Comparison of ENCODE assay signal across 39 cellular contexts in genomic region chr1:236100799-236101198, GRCh38.
"Had no signal": no experiment of that assay in that cellular context is flagged by ENCODE, and none has a peak within 500 bp of the region (broad histone marks: within the 10 kb centered on the region; RNA-seq: fewer than 3 reads in every experiment).

No MANE protein-coding gene starts in this region.

- H3K27me3 Mint-ChIP-seq: activated naive CD4-positive, alpha-beta T cell treated with anti-CD3 and anti-CD28 coated beads, Interleukin-2, amount 50 U/mL, for 24 hours; brain had no signal

- H3K4me3 Mint-ChIP-seq: activated naive CD4-positive, alpha-beta T cell treated with anti-CD3 and anti-CD28 coated beads for 36 hours; activated naive CD4-positive, alpha-beta T cell treated with anti-CD3 and anti-CD28 coated beads, Interleukin-2, amount 10 ng/mL, durations not matched to agents 7 days and 5 days; activated naive CD4-positive, alpha-beta T cell treated with anti-CD3 and anti-CD28 coated beads, Interleukin-2, amount 50 U/mL, for 24 hours; activated naive CD8-positive, alpha-beta T cell; activated naive CD8-positive, alpha-beta T cell treated with anti-CD3 and anti-CD28 coated beads for 36 hours; activated naive CD8-positive, alpha-beta T cell treated with anti-CD3 and anti-CD28 coated beads, Interleukin-2, amount 10 ng/mL, durations not matched to agents 7 days and 5 days; activated naive CD8-positive, alpha-beta T cell treated with anti-CD3 and anti-CD28 coated beads, Interleukin-2, amount 50 U/mL, for 24 hours; activated T-cell treated with anti-CD3 and anti-CD28 coated beads, Interleukin-2, amount 50 U/mL, for 24 hours; activated T-cell treated with anti-CD3 and anti-CD28 coated beads, Interleukin-2, amount 50 U/mL, for 4 hours; activated T-cell treated with anti-CD3 and anti-CD28 coated beads, Interleukin-2, amount 50 U/mL, for 72 hours; activated T-helper 1 cell treated with anti-CD3 and anti-CD28 coated beads, Interleukin-12 subunit alpha, Interleukin-12 subunit beta, Interleukin-2, Interleukin-4 antibody, amounts not matched to agents 30 ng/mL and 10 ng/mL and 1 ng/mL, durations not matched to agents 14 hours and 24 hours and 36 hours; activated T-helper 17 cell treated with anti-CD3 and anti-CD28 coated beads, Interleukin-2, amount 50 U/mL, for 72 hours; brain; central memory CD8-positive, alpha-beta T cell had no signal

- H3K27me3 ChIP-seq: ascending aorta, body of pancreas, brain microvascular endothelial cell, cardiac muscle cell had no signal

- ATAC-seq: activated naive CD4-positive, alpha-beta T cell treated with anti-CD3 and anti-CD28 coated beads, Interleukin-2, amount 50 U/mL, for 72 hours; activated naive CD8-positive, alpha-beta T cell treated with anti-CD3 and anti-CD28 coated beads, Interleukin-2, amount 50 U/mL, for 24 hours; activated T-cell treated with anti-CD3 and anti-CD28 coated beads, Interleukin-2, amount 50 U/mL, for 4 hours; activated T-cell treated with anti-CD3 and anti-CD28 coated beads, Interleukin-2, amount 50 U/mL, for 72 hours; activated T-helper 17 cell treated with anti-CD3 and anti-CD28 coated beads, Interleukin-2, amount 50 U/mL, for 72 hours; body of pancreas had no signal

- H3K4me3 ChIP-seq: adrenal gland, ascending aorta, body of pancreas, breast epithelium, cardiac muscle cell had no signal

- H3K9me3 Mint-ChIP-seq: activated naive CD4-positive, alpha-beta T cell treated with anti-CD3 and anti-CD28 coated beads, Interleukin-2, amount 50 U/mL, for 24 hours; activated T-helper 17 cell treated with anti-CD3 and anti-CD28 coated beads, Interleukin-2, amount 50 U/mL, for 72 hours; central memory CD8-positive, alpha-beta T cell had no signal

- H3K27ac ChIP-seq: adrenal gland, ascending aorta, body of pancreas, brain microvascular endothelial cell, breast epithelium, cardiac muscle cell had no signal

- H3K36me3 Mint-ChIP-seq: activated naive CD4-positive, alpha-beta T cell treated with anti-CD3 and anti-CD28 coated beads, Interleukin-2, amount 10 ng/mL, durations not matched to agents 7 days and 5 days; activated naive CD4-positive, alpha-beta T cell treated with anti-CD3 and anti-CD28 coated beads, Interleukin-2, amount 50 U/mL, for 24 hours; activated naive CD8-positive, alpha-beta T cell treated with anti-CD3 and anti-CD28 coated beads for 36 hours; brain had no signal

- H3K36me3 ChIP-seq: adrenal gland, ascending aorta, brain microvascular endothelial cell, breast epithelium, cardiac muscle cell had no signal

- DNase-seq: activated effector memory CD4-positive, alpha-beta T cell treated with anti-CD3 and anti-CD28 coated beads, Interleukin-2, amount 50 U/mL, for 16 hours; activated effector memory CD4-positive, alpha-beta T cell treated with Interleukin-2 at 50 U/mL for 16 hours; activated gamma-delta T cell; activated gamma-delta T cell treated with Interleukin-2 at 50 U/mL for 16 hours; activated naive CD4-positive, alpha-beta T cell; activated naive CD4-positive, alpha-beta T cell treated with anti-CD3 and anti-CD28 coated beads for 36 hours; activated naive CD4-positive, alpha-beta T cell treated with anti-CD3 and anti-CD28 coated beads, Interleukin-2, amount 10 ng/mL, durations not matched to agents 7 days and 5 days; activated naive CD4-positive, alpha-beta T cell treated with anti-CD3 and anti-CD28 coated beads, Interleukin-2, amount 50 U/mL, for 16 hours; activated naive CD4-positive, alpha-beta T cell treated with Interleukin-2 at 50 U/mL for 16 hours; activated naive CD8-positive, alpha-beta T cell treated with anti-CD3 and anti-CD28 coated beads for 36 hours; activated naive CD8-positive, alpha-beta T cell treated with anti-CD3 and anti-CD28 coated beads, Interleukin-2, amount 10 ng/mL, durations not matched to agents 7 days and 5 days; activated naive CD8-positive, alpha-beta T cell treated with anti-CD3 and anti-CD28 coated beads, Interleukin-2, amount 50 U/mL, for 24 hours; activated T-cell treated with anti-CD3 and anti-CD28 coated beads for 4 hours; activated T-cell treated with anti-CD3 and anti-CD28 coated beads, Interleukin-2, amount 50 U/mL, for 1 hour; activated T-cell treated with anti-CD3 and anti-CD28 coated beads, Interleukin-2, amount 50 U/mL, for 24 hours; activated T-cell treated with anti-CD3 and anti-CD28 coated beads, Interleukin-2, amount 50 U/mL, for 4 hours; activated T-cell treated with anti-CD3 and anti-CD28 coated beads, Interleukin-2, amount 50 U/mL, for 48 hours; activated T-cell treated with anti-CD3 and anti-CD28 coated beads, Interleukin-2, amount 50 U/mL, for 72 hours; adrenal gland; amniotic stem cell; amygdala; anterior cingulate cortex; body of pancreas; brain microvascular endothelial cell; central memory CD4-positive, alpha-beta T cell; cerebellar nuclear complex had no signal

- FAIRE-seq: astrocyte, bronchial epithelial cell had no signal

- H3K4me1 Mint-ChIP-seq: activated T-helper 17 cell treated with anti-CD3 and anti-CD28 coated beads, Interleukin-2, amount 50 U/mL, for 72 hours; central memory CD8-positive, alpha-beta T cell had no signal

- H3K4me1 ChIP-seq: adrenal gland, ascending aorta, body of pancreas, breast epithelium had no signal

- H3K9me3 ChIP-seq: adrenal gland, body of pancreas had no signal

- H3K27ac Mint-ChIP-seq: activated naive CD4-positive, alpha-beta T cell treated with anti-CD3 and anti-CD28 coated beads for 36 hours; activated naive CD4-positive, alpha-beta T cell treated with anti-CD3 and anti-CD28 coated beads, Interleukin-2, amount 10 ng/mL, durations not matched to agents 7 days and 5 days; activated naive CD4-positive, alpha-beta T cell treated with anti-CD3 and anti-CD28 coated beads, Interleukin-2, amount 50 U/mL, for 24 hours; activated naive CD4-positive, alpha-beta T cell treated with anti-CD3 and anti-CD28 coated beads, Interleukin-2, amount 50 U/mL, for 72 hours; activated naive CD8-positive, alpha-beta T cell; activated naive CD8-positive, alpha-beta T cell treated with anti-CD3 and anti-CD28 coated beads for 36 hours; activated naive CD8-positive, alpha-beta T cell treated with anti-CD3 and anti-CD28 coated beads, Interleukin-2, amount 10 ng/mL, durations not matched to agents 7 days and 5 days; activated naive CD8-positive, alpha-beta T cell treated with anti-CD3 and anti-CD28 coated beads, Interleukin-2, amount 50 U/mL, for 24 hours; activated T-cell treated with anti-CD3 and anti-CD28 coated beads, Interleukin-2, amount 50 U/mL, for 24 hours; activated T-cell treated with anti-CD3 and anti-CD28 coated beads, Interleukin-2, amount 50 U/mL, for 72 hours; activated T-helper 1 cell treated with anti-CD3 and anti-CD28 coated beads, Interleukin-12 subunit alpha, Interleukin-12 subunit beta, Interleukin-2, Interleukin-4 antibody, amounts not matched to agents 30 ng/mL and 10 ng/mL and 1 ng/mL, durations not matched to agents 14 hours and 24 hours and 36 hours; activated T-helper 17 cell treated with anti-CD3 and anti-CD28 coated beads, Interleukin-2, amount 50 U/mL, for 72 hours; activated T-helper 2 cell treated with anti-CD3 and anti-CD28 coated beads, Interferon-gamma antibody, Interleukin-2, Interleukin-4, amounts not matched to agents 10 μg/mL and 5 μg/mL and 100 μg/mL, durations not matched to agents 14 hours and 24 hours and 36 hours; brain had no signal
